In the genomic region with DNA sequence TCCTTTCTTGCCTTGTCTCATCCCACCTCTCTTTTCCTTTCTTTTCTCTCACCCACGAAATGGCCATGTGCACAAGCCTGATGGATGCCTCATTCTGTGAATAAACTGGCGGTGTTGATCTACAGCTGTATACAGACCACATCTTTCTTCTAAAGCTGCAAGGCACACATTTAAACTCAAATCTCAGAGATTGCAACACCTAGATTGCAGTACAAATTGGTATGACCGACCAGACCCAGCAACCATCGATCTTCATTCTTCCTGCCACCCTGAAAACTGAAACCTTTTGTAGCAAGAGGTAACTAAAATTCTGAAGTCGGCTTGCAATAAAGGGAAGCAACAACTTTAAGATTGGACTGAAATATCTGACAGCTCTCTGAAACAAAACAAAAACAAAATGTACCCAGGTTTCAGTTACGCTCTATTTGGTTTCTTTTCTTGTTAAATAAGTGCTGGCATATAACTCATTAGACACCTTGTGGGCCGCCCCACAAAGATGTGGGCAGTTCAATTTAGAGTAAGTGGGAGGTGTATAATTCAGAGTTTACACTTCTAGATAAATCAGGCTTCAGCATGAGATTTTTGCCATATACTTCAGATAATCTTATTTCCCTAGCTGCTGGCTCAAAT, we compare ENCODE assay signal across 19 cellular contexts.
"Had no signal": no experiment of that assay in that cellular context is flagged by ENCODE, and none has a peak within 500 bp of the region (broad histone marks: within the 10 kb centered on the region; RNA-seq: fewer than 3 reads in every experiment).

No MANE protein-coding gene starts in this region.

- H3K27ac Mint-ChIP-seq: activated naive CD8-positive, alpha-beta T cell treated with anti-CD3 and anti-CD28 coated beads for 36 hours; nephron progenitor cell; stimulated activated naive B cell treated with anti-CD40 and anti-IgM and Interleukin-4, amounts not matched to agents 10 μg/mL and 1 μg/mL and 100 μg/mL, for 72 hours; T-cell had no signal

- H3K36me3 Mint-ChIP-seq: activated naive CD8-positive, alpha-beta T cell treated with anti-CD3 and anti-CD28 coated beads for 36 hours; stimulated activated naive B cell treated with anti-CD40 and anti-IgM and Interleukin-4, amounts not matched to agents 10 μg/mL and 1 μg/mL and 100 μg/mL, for 72 hours; T-cell had no signal

- H3K9me3 Mint-ChIP-seq: nephron progenitor cell had no signal

- H3K9me3 ChIP-seq: gastrocnemius medialis, mucosa of descending colon, testis, upper lobe of left lung had no signal

- H3K4me3 Mint-ChIP-seq: activated naive CD8-positive, alpha-beta T cell treated with anti-CD3 and anti-CD28 coated beads for 36 hours; activated T-cell treated with anti-CD3 and anti-CD28 coated beads, Interleukin-2, amount 50 U/mL, for 4 hours; nephron progenitor cell; stimulated activated naive B cell treated with anti-CD40 and anti-IgM and Interleukin-4, amounts not matched to agents 10 μg/mL and 1 μg/mL and 100 μg/mL, for 72 hours; T-cell had no signal

- H3K4me1 Mint-ChIP-seq: activated naive CD8-positive, alpha-beta T cell treated with anti-CD3 and anti-CD28 coated beads for 36 hours; stimulated activated naive B cell treated with anti-CD40 and anti-IgM and Interleukin-4, amounts not matched to agents 10 μg/mL and 1 μg/mL and 100 μg/mL, for 72 hours; T-cell had no signal

- H3K27ac ChIP-seq: gastrocnemius medialis, testis, upper lobe of left lung had no signal

- H3K36me3 ChIP-seq: gastrocnemius medialis, upper lobe of left lung had no signal

- H3K27me3 Mint-ChIP-seq: activated naive CD8-positive, alpha-beta T cell treated with anti-CD3 and anti-CD28 coated beads for 36 hours; stimulated activated naive B cell treated with anti-CD40 and anti-IgM and Interleukin-4, amounts not matched to agents 10 μg/mL and 1 μg/mL and 100 μg/mL, for 72 hours; T-cell had no signal

- H3K4me1 ChIP-seq: gastrocnemius medialis, testis, upper lobe of left lung had no signal

- DNase-seq: activated naive CD4-positive, alpha-beta T cell treated with Interleukin-2 at 50 U/mL for 16 hours; activated naive CD8-positive, alpha-beta T cell treated with anti-CD3 and anti-CD28 coated beads for 36 hours; activated T-cell treated with anti-CD3 and anti-CD28 coated beads, Interleukin-2, amount 50 U/mL, for 4 hours; central memory CD4-positive, alpha-beta T cell; dermis blood vessel endothelial cell; effector CD8-positive, alpha-beta T cell; gastrocnemius medialis; head of caudate nucleus; left cardiac atrium; mesendoderm; mucosa of descending colon; nephron progenitor cell; stimulated activated CD4-positive, alpha-beta T cell treated with anti-CD3 and anti-CD28 coated beads, Interleukin-2, amount 100 ng/mL, for 48 hours; stimulated activated CD8-positive, alpha-beta memory T cell treated with anti-CD3 and anti-CD28 coated beads, Interleukin-4, amount 100 ng/mL, for 48 hours; stimulated activated naive B cell treated with anti-CD40 and anti-IgM and Interleukin-4, amounts not matched to agents 10 μg/mL and 1 μg/mL and 100 μg/mL, for 72 hours; T-cell; testis; upper lobe of left lung had no signal

- H3K27me3 ChIP-seq: gastrocnemius medialis, testis, upper lobe of left lung had no signal

- H3K4me3 ChIP-seq: gastrocnemius medialis, mucosa of descending colon, testis, upper lobe of left lung had no signal

- ATAC-seq: activated T-cell treated with anti-CD3 and anti-CD28 coated beads, Interleukin-2, amount 50 U/mL, for 4 hours; esophagus mucosa; gastrocnemius medialis; left cardiac atrium; mucosa of descending colon; stimulated activated naive B cell treated with anti-CD40 and anti-IgM and Interleukin-4, amounts not matched to agents 10 μg/mL and 1 μg/mL and 100 μg/mL, for 72 hours; T-cell had no signal
